ENCODE assay signal across 1 cellular context in genomic region chr19:12314553-12314952, GRCh38.
TF ChIP-seq lines count a peak whose summit lies in the region.

No MANE protein-coding gene starts in this region.

TF ChIP-seq in K562, 482 proteins besides CTCF, POLR2A, EP300 and RAD21 (continued from another document):
- no peak for TF ChIP-seq ZNF609 (CRISPR knock-in tag; IDR thresholded peaks at IDR 0.05; ENCODE audit: borderline replicate concordance)
- no peak for TF ChIP-seq CSDE1 (IDR thresholded peaks at IDR 0.05)
